Comparison of ENCODE assay signal across 2 cellular contexts in the genomic region with DNA sequence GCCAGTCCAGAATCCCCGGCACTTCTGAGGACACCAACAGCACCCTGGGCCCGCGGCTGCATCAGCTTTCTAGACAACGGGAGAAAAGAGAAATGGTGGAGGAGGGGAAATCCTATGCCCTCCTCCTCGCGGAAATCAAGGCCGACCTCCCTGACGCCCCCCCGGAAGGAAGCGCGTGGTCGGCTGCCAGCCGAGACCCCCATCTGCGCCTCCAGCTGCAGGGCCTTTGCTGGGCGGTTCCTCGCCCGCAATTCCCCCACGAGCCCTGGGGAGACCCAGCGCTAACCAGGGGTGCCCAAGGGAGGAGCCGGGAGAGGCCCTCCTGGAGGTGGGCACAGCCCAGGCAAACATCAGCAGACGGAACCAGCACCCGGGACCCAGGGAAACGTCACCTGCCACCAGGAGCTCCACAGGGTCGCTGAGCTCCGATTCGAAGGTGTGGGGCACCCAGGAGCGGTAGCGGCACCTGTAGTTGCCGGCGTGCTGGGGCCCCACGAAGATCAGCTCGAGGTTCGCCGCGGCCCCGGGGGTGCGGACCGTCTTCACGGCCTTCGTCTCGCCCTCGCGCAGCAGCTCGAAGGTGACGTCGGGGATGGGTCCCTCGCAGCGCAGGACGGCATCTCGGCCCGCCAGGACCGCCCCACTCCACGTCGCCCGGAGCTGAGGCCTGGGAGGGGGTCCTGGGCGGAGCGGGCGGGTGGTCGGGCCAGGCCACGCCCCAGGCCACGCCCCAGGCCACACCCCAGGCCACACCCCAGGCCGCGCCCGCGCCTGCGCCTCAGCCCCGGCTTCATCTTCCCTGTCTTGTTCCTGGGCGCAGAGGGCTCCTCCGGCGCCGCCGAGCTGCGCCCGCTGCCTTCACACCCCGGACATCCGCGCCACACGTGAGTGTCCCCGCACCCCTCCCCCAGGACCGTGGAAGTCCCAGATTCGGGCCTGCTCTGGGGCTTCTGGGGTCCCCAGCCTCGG.
TF ChIP-seq lines count a peak whose summit lies in the region.

No MANE protein-coding gene starts in this region.

TF ChIP-seq in HEK293, 187 proteins besides CTCF, POLR2A, EP300 and RAD21 (continues in another document):
- TF ChIP-seq ZSCAN30 (tag by site-specific recombination; IDR thresholded peaks at IDR 0.05) (no peak), ZNF423 (tag by site-specific recombination; IDR thresholded peaks at IDR 0.05) (peak; percentile 66), KLF16 (tag by site-specific recombination; IDR thresholded peaks at IDR 0.05) (peak; percentile 60), GLIS1 (tag by site-specific recombination; IDR thresholded peaks at IDR 0.05) (peak; percentile 56), ZBTB10 (tag by site-specific recombination; IDR thresholded peaks at IDR 0.05) (no peak; the same call in 1 of the 2 replicates), ZNF777 (tag by site-specific recombination; IDR thresholded peaks at IDR 0.05; ENCODE audit: borderline replicate concordance) (peak; percentile 90; the same call in 1 of the 2 replicates), KLF1 (tag by site-specific recombination; IDR thresholded peaks at IDR 0.05) (peak; percentile 91), PBX3 (CRISPR knock-in tag; IDR thresholded peaks at IDR 0.05) (peak; percentile 82; the same call in 1 of the 2 replicates), ZNF302 (tag by site-specific recombination; IDR thresholded peaks at IDR 0.05; ENCODE audit: low read depth) (no peak)
- TF ChIP-seq, protein P1, sequence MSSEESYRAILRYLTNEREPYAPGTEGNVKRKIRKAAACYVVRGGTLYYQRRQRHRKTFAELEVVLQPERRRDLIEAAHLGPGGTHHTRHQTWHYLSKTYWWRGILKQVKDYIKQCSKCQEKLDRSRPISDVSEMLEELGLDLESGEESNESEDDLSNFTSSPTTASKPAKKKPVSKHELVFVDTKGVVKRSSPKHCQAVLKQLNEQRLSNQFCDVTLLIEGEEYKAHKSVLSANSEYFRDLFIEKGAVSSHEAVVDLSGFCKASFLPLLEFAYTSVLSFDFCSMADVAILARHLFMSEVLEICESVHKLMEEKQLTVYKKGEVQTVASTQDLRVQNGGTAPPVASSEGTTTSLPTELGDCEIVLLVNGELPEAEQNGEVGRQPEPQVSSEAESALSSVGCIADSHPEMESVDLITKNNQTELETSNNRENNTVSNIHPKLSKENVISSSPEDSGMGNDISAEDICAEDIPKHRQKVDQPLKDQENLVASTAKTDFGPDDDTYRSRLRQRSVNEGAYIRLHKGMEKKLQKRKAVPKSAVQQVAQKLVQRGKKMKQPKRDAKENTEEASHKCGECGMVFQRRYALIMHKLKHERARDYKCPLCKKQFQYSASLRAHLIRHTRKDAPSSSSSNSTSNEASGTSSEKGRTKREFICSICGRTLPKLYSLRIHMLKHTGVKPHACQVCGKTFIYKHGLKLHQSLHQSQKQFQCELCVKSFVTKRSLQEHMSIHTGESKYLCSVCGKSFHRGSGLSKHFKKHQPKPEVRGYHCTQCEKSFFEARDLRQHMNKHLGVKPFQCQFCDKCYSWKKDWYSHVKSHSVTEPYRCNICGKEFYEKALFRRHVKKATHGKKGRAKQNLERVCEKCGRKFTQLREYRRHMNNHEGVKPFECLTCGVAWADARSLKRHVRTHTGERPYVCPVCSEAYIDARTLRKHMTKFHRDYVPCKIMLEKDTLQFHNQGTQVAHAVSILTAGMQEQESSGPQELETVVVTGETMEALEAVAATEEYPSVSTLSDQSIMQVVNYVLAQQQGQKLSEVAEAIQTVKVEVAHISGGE (tag by site-specific recombination; conservative IDR thresholded peaks at IDR 0.05; ENCODE audit: low read depth) = 0 out of 2 replicates have a peak, but pooled peaks have one; percentile 9
- TF ChIP-seq, protein P2, sequence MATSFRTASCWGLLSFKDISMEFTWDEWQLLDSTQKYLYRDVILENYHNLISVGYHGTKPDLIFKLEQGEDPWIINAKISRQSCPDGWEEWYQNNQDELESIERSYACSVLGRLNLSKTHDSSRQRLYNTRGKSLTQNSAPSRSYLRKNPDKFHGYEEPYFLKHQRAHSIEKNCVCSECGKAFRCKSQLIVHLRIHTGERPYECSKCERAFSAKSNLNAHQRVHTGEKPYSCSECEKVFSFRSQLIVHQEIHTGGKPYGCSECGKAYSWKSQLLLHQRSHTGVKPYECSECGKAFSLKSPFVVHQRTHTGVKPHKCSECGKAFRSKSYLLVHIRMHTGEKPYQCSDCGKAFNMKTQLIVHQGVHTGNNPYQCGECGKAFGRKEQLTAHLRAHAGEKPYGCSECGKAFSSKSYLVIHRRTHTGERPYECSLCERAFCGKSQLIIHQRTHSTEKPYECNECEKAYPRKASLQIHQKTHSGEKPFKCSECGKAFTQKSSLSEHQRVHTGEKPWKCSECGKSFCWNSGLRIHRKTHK (tag by site-specific recombination; IDR thresholded peaks at IDR 0.05) = no peak
- TF ChIP-seq, protein P3, sequence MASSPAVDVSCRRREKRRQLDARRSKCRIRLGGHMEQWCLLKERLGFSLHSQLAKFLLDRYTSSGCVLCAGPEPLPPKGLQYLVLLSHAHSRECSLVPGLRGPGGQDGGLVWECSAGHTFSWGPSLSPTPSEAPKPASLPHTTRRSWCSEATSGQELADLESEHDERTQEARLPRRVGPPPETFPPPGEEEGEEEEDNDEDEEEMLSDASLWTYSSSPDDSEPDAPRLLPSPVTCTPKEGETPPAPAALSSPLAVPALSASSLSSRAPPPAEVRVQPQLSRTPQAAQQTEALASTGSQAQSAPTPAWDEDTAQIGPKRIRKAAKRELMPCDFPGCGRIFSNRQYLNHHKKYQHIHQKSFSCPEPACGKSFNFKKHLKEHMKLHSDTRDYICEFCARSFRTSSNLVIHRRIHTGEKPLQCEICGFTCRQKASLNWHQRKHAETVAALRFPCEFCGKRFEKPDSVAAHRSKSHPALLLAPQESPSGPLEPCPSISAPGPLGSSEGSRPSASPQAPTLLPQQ (tag by site-specific recombination; IDR thresholded peaks at IDR 0.05) = peak; percentile 71; the same call in 1 of the 2 replicates

TF ChIP-seq in GM12878, 131 proteins besides CTCF, POLR2A, EP300 and RAD21 (continues in another document):
- 0 out of 2 replicates have a peak, but pooled peaks have one; percentile 13 for TF ChIP-seq PKNOX1 (IDR thresholded peaks at IDR 0.05)
- TF ChIP-seq MAX (IDR thresholded peaks at IDR 0.05; ENCODE audit: low read depth, low read length) = peak; percentile 10; the same call in 1 of the 2 replicates
- 0 out of 2 replicates have a peak, but pooled peaks have one; percentile 4 for TF ChIP-seq TCF12 (IDR thresholded peaks at IDR 0.05; ENCODE audit: low read depth, low read length)
- peak; percentile 62 for TF ChIP-seq SP1 (IDR thresholded peaks at IDR 0.05; ENCODE audit: low read depth, low read length)
- no peak for TF ChIP-seq EGR1 (IDR thresholded peaks at IDR 0.05; ENCODE audit: borderline replicate concordance in 1 of 2, low read depth in 2 of 2, low read length in 2 of 2)
- TF ChIP-seq GATAD2B (conservative IDR thresholded peaks at IDR 0.05; ENCODE audit: low read depth) = peak; percentile 79
- TF ChIP-seq BHLHE40 (IDR thresholded peaks at IDR 0.05; ENCODE audit: borderline replicate concordance in 1 of 2, low read depth in 2 of 2, low read length in 1 of 2) = peak; percentile 96
- TF ChIP-seq, protein P4, sequence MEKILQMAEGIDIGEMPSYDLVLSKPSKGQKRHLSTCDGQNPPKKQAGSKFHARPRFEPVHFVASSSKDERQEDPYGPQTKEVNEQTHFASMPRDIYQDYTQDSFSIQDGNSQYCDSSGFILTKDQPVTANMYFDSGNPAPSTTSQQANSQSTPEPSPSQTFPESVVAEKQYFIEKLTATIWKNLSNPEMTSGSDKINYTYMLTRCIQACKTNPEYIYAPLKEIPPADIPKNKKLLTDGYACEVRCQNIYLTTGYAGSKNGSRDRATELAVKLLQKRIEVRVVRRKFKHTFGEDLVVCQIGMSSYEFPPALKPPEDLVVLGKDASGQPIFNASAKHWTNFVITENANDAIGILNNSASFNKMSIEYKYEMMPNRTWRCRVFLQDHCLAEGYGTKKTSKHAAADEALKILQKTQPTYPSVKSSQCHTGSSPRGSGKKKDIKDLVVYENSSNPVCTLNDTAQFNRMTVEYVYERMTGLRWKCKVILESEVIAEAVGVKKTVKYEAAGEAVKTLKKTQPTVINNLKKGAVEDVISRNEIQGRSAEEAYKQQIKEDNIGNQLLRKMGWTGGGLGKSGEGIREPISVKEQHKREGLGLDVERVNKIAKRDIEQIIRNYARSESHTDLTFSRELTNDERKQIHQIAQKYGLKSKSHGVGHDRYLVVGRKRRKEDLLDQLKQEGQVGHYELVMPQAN (conservative IDR thresholded peaks at IDR 0.05) = peak; percentile 76
- peak; percentile 51; the same call in 1 of the 2 replicates for TF ChIP-seq HDGF (IDR thresholded peaks at IDR 0.05)
- peak; percentile 29; the same call in 1 of the 2 replicates for TF ChIP-seq ZNF687 (IDR thresholded peaks at IDR 0.05)
- peak; percentile 23; the same call in 1 of the 2 replicates for TF ChIP-seq SMARCA5 (IDR thresholded peaks at IDR 0.05)
- 0 out of 2 replicates have a peak, but pooled peaks have one; percentile 29 for TF ChIP-seq YY1 (IDR thresholded peaks at IDR 0.05; ENCODE audit: low read depth, low read length)
- peak; percentile 76; the same call in 1 of the 2 replicates for TF ChIP-seq LARP7 (IDR thresholded peaks at IDR 0.05)
- TF ChIP-seq HCFC1 (IDR thresholded peaks at IDR 0.05; ENCODE audit: low read length) = no peak
- peak; percentile 66; the same call in 1 of the 2 replicates for TF ChIP-seq ZNF24 (IDR thresholded peaks at IDR 0.05)
- TF ChIP-seq, protein P1 (CRISPR knock-in tag; IDR thresholded peaks at IDR 0.05) = no peak
- peak; percentile 68; the same call in 1 of the 2 replicates for TF ChIP-seq BACH1 (IDR thresholded peaks at IDR 0.05; ENCODE audit: borderline replicate concordance)
- TF ChIP-seq IKZF1 (conservative IDR thresholded peaks at IDR 0.05) = peak; percentile 96
- 0 out of 2 replicates have a peak, but pooled peaks have one; percentile 45 for TF ChIP-seq CHD2 (IDR thresholded peaks at IDR 0.05; ENCODE audit: borderline replicate concordance, low read depth, low read length)
- peak; percentile 55; the same call in 1 of the 2 replicates for TF ChIP-seq DPF2 (IDR thresholded peaks at IDR 0.05)
- TF ChIP-seq SRF (IDR thresholded peaks at IDR 0.05; ENCODE audit: low read depth in 2 of 2, low read length in 2 of 2) = no peak
- peak; percentile 67 for TF ChIP-seq NRF1 (conservative IDR thresholded peaks at IDR 0.05; ENCODE audit: low read depth, low read length)
- TF ChIP-seq, protein P5, sequence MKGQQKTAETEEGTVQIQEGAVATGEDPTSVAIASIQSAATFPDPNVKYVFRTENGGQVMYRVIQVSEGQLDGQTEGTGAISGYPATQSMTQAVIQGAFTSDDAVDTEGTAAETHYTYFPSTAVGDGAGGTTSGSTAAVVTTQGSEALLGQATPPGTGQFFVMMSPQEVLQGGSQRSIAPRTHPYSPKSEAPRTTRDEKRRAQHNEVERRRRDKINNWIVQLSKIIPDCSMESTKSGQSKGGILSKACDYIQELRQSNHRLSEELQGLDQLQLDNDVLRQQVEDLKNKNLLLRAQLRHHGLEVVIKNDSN (IDR thresholded peaks at IDR 0.05; ENCODE audit: borderline replicate concordance, extremely low read length, insufficient read depth, low read depth, low read length) = no peak
